7 cellular contexts compared by ENCODE assay signal in the genomic region with DNA sequence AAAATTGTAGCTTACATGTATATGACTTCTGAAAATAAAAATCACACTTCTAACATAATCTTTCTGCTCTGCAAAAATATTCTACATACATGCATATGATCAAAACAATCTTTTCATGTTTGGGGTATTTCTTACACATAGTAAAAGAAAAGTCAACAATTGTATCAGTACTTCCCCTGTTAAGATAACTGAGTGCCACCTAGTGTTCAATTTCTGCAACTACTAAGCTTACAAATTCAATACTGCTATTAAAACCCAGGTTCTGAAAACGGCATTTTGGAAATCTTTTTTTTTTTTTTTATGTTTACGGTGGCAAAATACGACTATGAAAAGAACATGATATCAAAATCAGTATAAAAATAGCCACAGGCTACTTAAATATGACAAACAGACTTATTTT. TPM values are rescaled to one million over a fixed set of nuclear protein-coding genes. Genes with fewer than 3 reads are reported as not detected.
A peak's percentile ranks its signal among the peaks of the same experiment; 100 is the strongest.
DNase-seq lines count a peak whose midpoint lies in the region; ATAC-seq, FAIRE-seq and TF ChIP-seq lines count a peak whose summit lies in the region.
"Not testable (repeated sequence)": the region's sequence is repeated elsewhere in the genome, so short reads cannot be mapped to it uniquely, and the experiment has no call there.

No MANE protein-coding gene starts in this region.

- TF ChIP-seq CTCF in SU-DHL-6 (IDR thresholded peaks at IDR 0.05; ENCODE audit: insufficient read depth, low read length, poor library complexity, severe bottlenecking) (peak; percentile 14), chondrocyte (IDR thresholded peaks at IDR 0.05) (peak; percentile 74), heart left ventricle (IDR thresholded peaks at IDR 0.05) (peak in 9 of 12 donors; percentile 14 to 43 (median 31)), nephron (IDR thresholded peaks at IDR 0.05; ENCODE audit: unreplicated experiment in 3 of 3) (peak; percentile 25 to 41 (median 30))

- H3K79me2 ChIP-seq in SU-DHL-6 (ENCODE audit: insufficient read depth, low read length): not testable (repeated sequence)

- H3K4me3 ChIP-seq in SU-DHL-6 (ENCODE audit: insufficient read depth, low read length, poor library complexity, severe bottlenecking); heart left ventricle: not testable (repeated sequence)

- peaks cover 13% of the 10 kb centered on the region for H3F3A ChIP-seq in SU-DHL-6 (ENCODE audit: insufficient read depth)

- not testable (repeated sequence) for DNase-seq in chondrocyte (ENCODE audit: low spot score); heart left ventricle

- peaks cover 14% of the 10 kb centered on the region for H3K4me1 Mint-ChIP-seq in chondrocyte (ENCODE audit: low read depth)
- not testable (repeated sequence) for H3K4me1 Mint-ChIP-seq in nephron

- H3K36me3 Mint-ChIP-seq in chondrocyte (ENCODE audit: low read depth): not testable (repeated sequence)
- H3K36me3 Mint-ChIP-seq in nephron (ENCODE audit: low read depth): peaks cover 14% of the 10 kb centered on the region

- H3K4me2 ChIP-seq in SU-DHL-6 (ENCODE audit: low read depth, low read length, poor library complexity, severe bottlenecking): not testable (repeated sequence)

- H3K9me3 Mint-ChIP-seq in chondrocyte (ENCODE audit: low read depth); nephron: not testable (repeated sequence)

- H3K27ac ChIP-seq in SU-DHL-6 (ENCODE audit: low read depth, low read length); heart left ventricle: not testable (repeated sequence)

- ATAC-seq in GM21528 (IDR thresholded peaks at IDR 0.05; ENCODE audit: low FRiP score, unreplicated experiment) (peak; percentile 66), HG03342 (IDR thresholded peaks at IDR 0.05; ENCODE audit: unreplicated experiment) (peak; percentile 61), heart left ventricle (peak in 1 of 4 donors; percentile 49)

- H2AFZ ChIP-seq in SU-DHL-6 (ENCODE audit: low read depth, low read length, severe bottlenecking): not testable (repeated sequence)

- H3K4me3 Mint-ChIP-seq in chondrocyte (ENCODE audit: unreplicated experiment); nephron: not testable (repeated sequence)

- not testable (repeated sequence) for H3K27ac Mint-ChIP-seq in chondrocyte (ENCODE audit: unreplicated experiment); nephron

- not testable (repeated sequence) for H3K9me3 ChIP-seq in SU-DHL-6 (ENCODE audit: insufficient read depth, low read length); heart left ventricle

- H3K4me1 ChIP-seq in heart left ventricle: not testable (repeated sequence)

- not testable (repeated sequence) for TF ChIP-seq POLR2A in heart left ventricle (IDR thresholded peaks at IDR 0.05)

- not testable (repeated sequence) for H3K9ac ChIP-seq in SU-DHL-6 (ENCODE audit: low read length)

- not testable (repeated sequence) for H3K36me3 ChIP-seq in SU-DHL-6 (ENCODE audit: low read length)
- H3K36me3 ChIP-seq in heart left ventricle: peaks cover 0 to 63% (median 44%) of the 10 kb centered on the region in 9 donors

- H4K20me1 ChIP-seq in SU-DHL-6 (ENCODE audit: low read depth, low read length): not testable (repeated sequence)

- H3K9me2 ChIP-seq in SU-DHL-6 (replicated peaks; ENCODE audit: insufficient read depth, low read length): not testable (repeated sequence)

- not testable (repeated sequence) for H3K27me3 Mint-ChIP-seq in chondrocyte (ENCODE audit: low read depth); nephron (ENCODE audit: low read depth)

- 0 to 10% (median 6%) methylated on average over 3 of the region's 3 CpGs for WGBS in heart left ventricle, 4 donors

- not testable (repeated sequence) for H3K27me3 ChIP-seq in SU-DHL-6 (ENCODE audit: low read length); heart left ventricle

- intact Hi-C loops in heart left ventricle (cut with DNase I): loop anchor here in 6 of 10 donors (5.0 to 10.0 kb wide), 4 partner anchors 220 to 390 kb away; no protein-coding TSS in a partner anchor

- peak; percentile 100 for FAIRE-seq in G401.6 (lab: Jason Lieb, UNC)

RNA-seq across cellular contexts. Expression of a gene that starts 10.7 kb away (rescaled TPM):
- total RNA-seq in chondrocyte (0.28 to 0.62 TPM (median 0.53 TPM) in 3 replicates), heart left ventricle (under 1 TPM; 0.13 to 0.76 (median 0.53) TPM)
- under 1 TPM; 0.11 to 0.23 TPM for polyA plus RNA-seq in heart left ventricle

RNA-seq across cellular contexts. Expression of a gene that starts 14.2 kb away (rescaled TPM):
- 55.0 to 81.0 TPM (median 60.5 TPM) in 3 replicates for total RNA-seq in chondrocyte
- 100 to 1,000 TPM in 1 of 9 donors, 10 to 100 TPM in 8; 39.6 to 162 (median 58.7) TPM for total RNA-seq in heart left ventricle
- 100 to 1,000 TPM in 1 of 2 donors, 10 to 100 TPM in 1; 21.1 to 117 TPM for polyA plus RNA-seq in heart left ventricle

Comparison
In these comparisons a context has a peak if more than half of its experiments do, and no peak if none do; other contexts are left out.
1. CTCF ChIP-seq: peak in every context shown above with its lines; median percentile 74 in chondrocyte; 31 in heart left ventricle; 30 in nephron; 14 in SU-DHL-6.